Comparison of ENCODE assay signal across 12 cellular contexts in genomic region chr7:148747274-148747673, GRCh38. TPM values are rescaled to one million over a fixed set of nuclear protein-coding genes. Genes with fewer than 3 reads are reported as not detected.
DNase-seq lines count a peak whose midpoint lies in the region; ATAC-seq and TF ChIP-seq lines count a peak whose summit lies in the region.
"Had no signal": no experiment of that assay in that cellular context is flagged by ENCODE, and none has a peak within 500 bp of the region (broad histone marks: within the 10 kb centered on the region; RNA-seq: fewer than 3 reads in every experiment).

No MANE protein-coding gene starts in this region.

- H3K4me3 Mint-ChIP-seq in activated B cell treated with CpG ODN at 0.5 μM for 24 hours (no peak overlapping the region), mesothelial cell of epicardium (no peak overlapping the region)
- H3K4me3 Mint-ChIP-seq: HFFc6 had no signal

- H3K79me2 ChIP-seq in Loucy (ENCODE audit: insufficient read depth, low read length): no peaks in the 10 kb centered on the region

- DNase-seq in activated B cell treated with CpG ODN at 0.5 μM for 24 hours: no peak
- no peak for DNase-seq in mesothelial cell of epicardium (ENCODE audit: low spot score in 2 of 2, unreplicated experiment in 2 of 2)
- DNase-seq in HuH-7.5 (ENCODE audit: low spot score): no peak
- DNase-seq in NCI-H446 (lab: John Stamatoyannopoulos, UW): no peak
- DNase-seq: DMS 273 treated with DMSO at 0.1 percent for 48 hours, HFFc6, NCI-H446 treated with DMSO at 0.1 percent for 48 hours, T-helper 2 cell had no signal

- H3K36me3 ChIP-seq in Loucy (ENCODE audit: insufficient read depth, low read length): no peaks in the 10 kb centered on the region

- H3K27me3 Mint-ChIP-seq in activated B cell treated with CpG ODN at 0.5 μM for 24 hours (no peaks in the 10 kb centered on the region), mesothelial cell of epicardium (ENCODE audit: low read depth) (no peaks in the 10 kb centered on the region)

- no peak overlapping the region for H2AFZ ChIP-seq in Loucy (ENCODE audit: low read length)

- no peaks in the 10 kb centered on the region for H3K9me2 ChIP-seq in Loucy (replicated peaks; ENCODE audit: low read depth, low read length)

- H3K9me3 Mint-ChIP-seq in activated B cell treated with CpG ODN at 0.5 μM for 24 hours (peaks cover 2% of the 10 kb centered on the region), mesothelial cell of epicardium (peaks cover 10% of the 10 kb centered on the region)
- H3K9me3 Mint-ChIP-seq: HFFc6 had no signal

- POLR2A ChIA-PET in activated B cell treated with CpG ODN at 0.5 μM for 24 hours (lab: Charles Lee): no interaction called here

- H3K36me3 Mint-ChIP-seq in activated B cell treated with CpG ODN at 0.5 μM for 24 hours (ENCODE audit: low read depth) (peaks cover 43% of the 10 kb centered on the region), mesothelial cell of epicardium (peaks cover 42% of the 10 kb centered on the region)

- no peak overlapping the region for H3K4me2 ChIP-seq in Loucy (ENCODE audit: low read depth, low read length, poor library complexity, severe bottlenecking)

- H3K4me3 ChIP-seq in Loucy (ENCODE audit: low read length, poor library complexity, severe bottlenecking): no peak overlapping the region

- H3K27ac Mint-ChIP-seq in activated B cell treated with CpG ODN at 0.5 μM for 24 hours (no peak overlapping the region), mesothelial cell of epicardium (peak overlapping the region; percentile 3)
- H3K27ac Mint-ChIP-seq: HFFc6 had no signal

- peaks cover 2% of the 10 kb centered on the region for H4K20me1 ChIP-seq in Loucy (ENCODE audit: insufficient read depth, low read length, poor library complexity, severe bottlenecking)

- H3K9me3 ChIP-seq in Loucy (ENCODE audit: insufficient read depth, low read depth, low read length): no peaks in the 10 kb centered on the region; the same call in 1 of the 2 replicates

- no peaks in the 10 kb centered on the region for H3K27me3 ChIP-seq in Loucy (ENCODE audit: insufficient read depth, low read length, poor library complexity, severe bottlenecking)

- CTCF ChIA-PET in activated B cell treated with CpG ODN at 0.5 μM for 24 hours (lab: Charles Lee): interaction anchor here (1.3 kb wide), 1 partner anchor 172 kb away, joined by 3 read pairs; no protein-coding TSS in a partner anchor

- TF ChIP-seq CTCF in GM12874 (IDR thresholded peaks at IDR 0.05; ENCODE audit: insufficient read depth, low read depth, low read length): peak; percentile 26
- TF ChIP-seq CTCF in Loucy (conservative IDR thresholded peaks at IDR 0.05; ENCODE audit: low read length): peak; percentile 42
- no peak for TF ChIP-seq CTCF in activated B cell treated with CpG ODN at 0.5 μM for 24 hours (IDR thresholded peaks at IDR 0.05)
- no peak for TF ChIP-seq CTCF in mesothelial cell of epicardium (IDR thresholded peaks at IDR 0.05; ENCODE audit: unreplicated experiment)

- H3F3A ChIP-seq in Loucy (ENCODE audit: low read depth): no peaks in the 10 kb centered on the region

- no peak overlapping the region for H3K9ac ChIP-seq in Loucy (ENCODE audit: low read depth, low read length, poor library complexity, severe bottlenecking)

- H3K4me1 Mint-ChIP-seq in activated B cell treated with CpG ODN at 0.5 μM for 24 hours: peaks cover 2% of the 10 kb centered on the region
- H3K4me1 Mint-ChIP-seq in mesothelial cell of epicardium: no peaks in the 10 kb centered on the region

- ATAC-seq in activated B cell treated with CpG ODN at 0.5 μM for 24 hours (ENCODE audit: low read depth) (peak; percentile 31), HG03097 (IDR thresholded peaks at IDR 0.05; ENCODE audit: low FRiP score, unreplicated experiment) (no peak), HG02884 (IDR thresholded peaks at IDR 0.05; ENCODE audit: unreplicated experiment) (no peak)

- H3K4me1 ChIP-seq in Loucy (ENCODE audit: insufficient read depth, low read length, poor library complexity, severe bottlenecking): no peaks in the 10 kb centered on the region

- intact Hi-C loops in activated B cell treated with CpG ODN at 0.5 μM for 24 hours (cut with micrococcal nuclease): loop anchor here (5.0 kb wide), 1 partner anchor 45 kb away; no protein-coding TSS in a partner anchor

RNA-seq across cellular contexts. Expression of gene CUL1, which starts 48.6 kb away (rescaled TPM):
- 56.9 and 57.4 TPM in 2 replicates for total RNA-seq in activated B cell treated with CpG ODN at 0.5 μM for 24 hours
- 60.3 to 63.6 TPM (median 60.9 TPM) in 3 replicates for total RNA-seq in mesothelial cell of epicardium

Comparison
In these comparisons a context has a peak if more than half of its experiments do, and no peak if none do; other contexts are left out.
1. CTCF ChIP-seq: peak in GM12874 (single experiment) and Loucy (single experiment); none in activated B cell treated with CpG ODN at 0.5 μM for 24 hours (single experiment) and mesothelial cell of epicardium (single experiment).